Comparison of ENCODE assay signal across 1 cellular context in the genomic region with DNA sequence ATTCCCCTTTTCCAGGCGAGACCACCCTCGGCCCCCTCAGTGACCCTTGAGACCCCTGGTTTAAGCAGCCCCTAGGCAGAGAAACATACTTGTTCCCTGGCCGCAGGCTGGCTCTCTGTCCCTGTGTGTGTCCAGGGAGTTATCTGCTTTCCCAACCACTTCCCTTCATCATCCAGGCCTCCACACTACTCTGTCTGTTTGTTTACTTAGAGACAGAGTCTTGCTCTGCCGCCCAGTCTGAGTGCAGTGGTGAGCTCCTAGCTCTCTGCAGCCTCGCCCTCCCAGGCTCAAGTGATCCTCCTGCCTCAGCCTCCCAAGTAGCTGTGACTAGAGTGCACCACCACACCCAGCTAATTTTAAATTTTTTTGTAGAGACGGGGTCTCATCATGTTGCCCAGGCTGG.
TF ChIP-seq lines count a peak whose summit lies in the region.

No MANE protein-coding gene starts in this region.

TF ChIP-seq in H1, 55 proteins besides CTCF, POLR2A, EP300 and RAD21:
- no peak for TF ChIP-seq KDM1A (IDR thresholded peaks at IDR 0.05; ENCODE audit: borderline replicate concordance, low read length)
- no peak for TF ChIP-seq SUZ12 (IDR thresholded peaks at IDR 0.05; ENCODE audit: low read length)
- TF ChIP-seq TEAD4 (IDR thresholded peaks at IDR 0.05; ENCODE audit: low read depth, low read length) = no peak
- TF ChIP-seq CREB1 (IDR thresholded peaks at IDR 0.05) = no peak
- no peak for TF ChIP-seq RFX5 (IDR thresholded peaks at IDR 0.05; ENCODE audit: borderline replicate concordance, low read depth, low read length)
- TF ChIP-seq BACH1 (IDR thresholded peaks at IDR 0.05; ENCODE audit: low read length) = no peak
- TF ChIP-seq, protein P1, sequence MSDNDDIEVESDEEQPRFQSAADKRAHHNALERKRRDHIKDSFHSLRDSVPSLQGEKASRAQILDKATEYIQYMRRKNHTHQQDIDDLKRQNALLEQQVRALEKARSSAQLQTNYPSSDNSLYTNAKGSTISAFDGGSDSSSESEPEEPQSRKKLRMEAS (IDR thresholded peaks at IDR 0.05) = no peak
- no peak for TF ChIP-seq BCL11A (IDR thresholded peaks at IDR 0.05; ENCODE audit: low read depth in 2 of 2, low read length in 2 of 2)
- TF ChIP-seq, protein P2, sequence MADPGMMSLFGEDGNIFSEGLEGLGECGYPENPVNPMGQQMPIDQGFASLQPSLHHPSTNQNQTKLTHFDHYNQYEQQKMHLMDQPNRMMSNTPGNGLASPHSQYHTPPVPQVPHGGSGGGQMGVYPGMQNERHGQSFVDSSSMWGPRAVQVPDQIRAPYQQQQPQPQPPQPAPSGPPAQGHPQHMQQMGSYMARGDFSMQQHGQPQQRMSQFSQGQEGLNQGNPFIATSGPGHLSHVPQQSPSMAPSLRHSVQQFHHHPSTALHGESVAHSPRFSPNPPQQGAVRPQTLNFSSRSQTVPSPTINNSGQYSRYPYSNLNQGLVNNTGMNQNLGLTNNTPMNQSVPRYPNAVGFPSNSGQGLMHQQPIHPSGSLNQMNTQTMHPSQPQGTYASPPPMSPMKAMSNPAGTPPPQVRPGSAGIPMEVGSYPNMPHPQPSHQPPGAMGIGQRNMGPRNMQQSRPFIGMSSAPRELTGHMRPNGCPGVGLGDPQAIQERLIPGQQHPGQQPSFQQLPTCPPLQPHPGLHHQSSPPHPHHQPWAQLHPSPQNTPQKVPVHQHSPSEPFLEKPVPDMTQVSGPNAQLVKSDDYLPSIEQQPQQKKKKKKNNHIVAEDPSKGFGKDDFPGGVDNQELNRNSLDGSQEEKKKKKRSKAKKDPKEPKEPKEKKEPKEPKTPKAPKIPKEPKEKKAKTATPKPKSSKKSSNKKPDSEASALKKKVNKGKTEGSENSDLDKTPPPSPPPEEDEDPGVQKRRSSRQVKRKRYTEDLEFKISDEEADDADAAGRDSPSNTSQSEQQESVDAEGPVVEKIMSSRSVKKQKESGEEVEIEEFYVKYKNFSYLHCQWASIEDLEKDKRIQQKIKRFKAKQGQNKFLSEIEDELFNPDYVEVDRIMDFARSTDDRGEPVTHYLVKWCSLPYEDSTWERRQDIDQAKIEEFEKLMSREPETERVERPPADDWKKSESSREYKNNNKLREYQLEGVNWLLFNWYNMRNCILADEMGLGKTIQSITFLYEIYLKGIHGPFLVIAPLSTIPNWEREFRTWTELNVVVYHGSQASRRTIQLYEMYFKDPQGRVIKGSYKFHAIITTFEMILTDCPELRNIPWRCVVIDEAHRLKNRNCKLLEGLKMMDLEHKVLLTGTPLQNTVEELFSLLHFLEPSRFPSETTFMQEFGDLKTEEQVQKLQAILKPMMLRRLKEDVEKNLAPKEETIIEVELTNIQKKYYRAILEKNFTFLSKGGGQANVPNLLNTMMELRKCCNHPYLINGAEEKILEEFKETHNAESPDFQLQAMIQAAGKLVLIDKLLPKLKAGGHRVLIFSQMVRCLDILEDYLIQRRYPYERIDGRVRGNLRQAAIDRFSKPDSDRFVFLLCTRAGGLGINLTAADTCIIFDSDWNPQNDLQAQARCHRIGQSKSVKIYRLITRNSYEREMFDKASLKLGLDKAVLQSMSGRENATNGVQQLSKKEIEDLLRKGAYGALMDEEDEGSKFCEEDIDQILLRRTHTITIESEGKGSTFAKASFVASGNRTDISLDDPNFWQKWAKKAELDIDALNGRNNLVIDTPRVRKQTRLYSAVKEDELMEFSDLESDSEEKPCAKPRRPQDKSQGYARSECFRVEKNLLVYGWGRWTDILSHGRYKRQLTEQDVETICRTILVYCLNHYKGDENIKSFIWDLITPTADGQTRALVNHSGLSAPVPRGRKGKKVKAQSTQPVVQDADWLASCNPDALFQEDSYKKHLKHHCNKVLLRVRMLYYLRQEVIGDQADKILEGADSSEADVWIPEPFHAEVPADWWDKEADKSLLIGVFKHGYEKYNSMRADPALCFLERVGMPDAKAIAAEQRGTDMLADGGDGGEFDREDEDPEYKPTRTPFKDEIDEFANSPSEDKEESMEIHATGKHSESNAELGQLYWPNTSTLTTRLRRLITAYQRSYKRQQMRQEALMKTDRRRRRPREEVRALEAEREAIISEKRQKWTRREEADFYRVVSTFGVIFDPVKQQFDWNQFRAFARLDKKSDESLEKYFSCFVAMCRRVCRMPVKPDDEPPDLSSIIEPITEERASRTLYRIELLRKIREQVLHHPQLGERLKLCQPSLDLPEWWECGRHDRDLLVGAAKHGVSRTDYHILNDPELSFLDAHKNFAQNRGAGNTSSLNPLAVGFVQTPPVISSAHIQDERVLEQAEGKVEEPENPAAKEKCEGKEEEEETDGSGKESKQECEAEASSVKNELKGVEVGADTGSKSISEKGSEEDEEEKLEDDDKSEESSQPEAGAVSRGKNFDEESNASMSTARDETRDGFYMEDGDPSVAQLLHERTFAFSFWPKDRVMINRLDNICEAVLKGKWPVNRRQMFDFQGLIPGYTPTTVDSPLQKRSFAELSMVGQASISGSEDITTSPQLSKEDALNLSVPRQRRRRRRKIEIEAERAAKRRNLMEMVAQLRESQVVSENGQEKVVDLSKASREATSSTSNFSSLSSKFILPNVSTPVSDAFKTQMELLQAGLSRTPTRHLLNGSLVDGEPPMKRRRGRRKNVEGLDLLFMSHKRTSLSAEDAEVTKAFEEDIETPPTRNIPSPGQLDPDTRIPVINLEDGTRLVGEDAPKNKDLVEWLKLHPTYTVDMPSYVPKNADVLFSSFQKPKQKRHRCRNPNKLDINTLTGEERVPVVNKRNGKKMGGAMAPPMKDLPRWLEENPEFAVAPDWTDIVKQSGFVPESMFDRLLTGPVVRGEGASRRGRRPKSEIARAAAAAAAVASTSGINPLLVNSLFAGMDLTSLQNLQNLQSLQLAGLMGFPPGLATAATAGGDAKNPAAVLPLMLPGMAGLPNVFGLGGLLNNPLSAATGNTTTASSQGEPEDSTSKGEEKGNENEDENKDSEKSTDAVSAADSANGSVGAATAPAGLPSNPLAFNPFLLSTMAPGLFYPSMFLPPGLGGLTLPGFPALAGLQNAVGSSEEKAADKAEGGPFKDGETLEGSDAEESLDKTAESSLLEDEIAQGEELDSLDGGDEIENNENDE (IDR thresholded peaks at IDR 0.05; ENCODE audit: insufficient replicate concordance, low read length) = no peak
- no peak for TF ChIP-seq TAF7 (optimal IDR thresholded peaks at IDR 0.05; ENCODE audit: borderline replicate concordance, low read depth, low read length)
- TF ChIP-seq, protein P3, sequence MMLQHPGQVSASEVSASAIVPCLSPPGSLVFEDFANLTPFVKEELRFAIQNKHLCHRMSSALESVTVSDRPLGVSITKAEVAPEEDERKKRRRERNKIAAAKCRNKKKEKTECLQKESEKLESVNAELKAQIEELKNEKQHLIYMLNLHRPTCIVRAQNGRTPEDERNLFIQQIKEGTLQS (IDR thresholded peaks at IDR 0.05; ENCODE audit: insufficient read depth, low read depth, low read length) = no peak
- TF ChIP-seq BRCA1 (IDR thresholded peaks at IDR 0.05; ENCODE audit: low read depth, low read length) = no peak
- TF ChIP-seq SRF (IDR thresholded peaks at IDR 0.05; ENCODE audit: low read depth, low read length) = no peak
- TF ChIP-seq SAP30 (IDR thresholded peaks at IDR 0.05; ENCODE audit: insufficient read depth, insufficient replicate concordance, low read length) = no peak
- TF ChIP-seq EZH2 (IDR thresholded peaks at IDR 0.05; ENCODE audit: low read depth, low read length, severe bottlenecking) = no peak
- no peak for TF ChIP-seq SIX5 (IDR thresholded peaks at IDR 0.05; ENCODE audit: low read depth, low read length)
- no peak for TF ChIP-seq CHD2 (IDR thresholded peaks at IDR 0.05; ENCODE audit: low read length)
- TF ChIP-seq ASH2L (IDR thresholded peaks at IDR 0.05; ENCODE audit: low read length) = no peak
- TF ChIP-seq MAFK (IDR thresholded peaks at IDR 0.05; ENCODE audit: low read depth, low read length) = no peak
